1 cellular context compared by ENCODE assay signal in genomic region chr17:82110298-82110697, GRCh38.
TF ChIP-seq lines count a peak whose summit lies in the region.

No MANE protein-coding gene starts in this region.

TF ChIP-seq in HCT116, 20 proteins besides CTCF, POLR2A, EP300 and RAD21:
- TF ChIP-seq EGR1 (IDR thresholded peaks at IDR 0.05; ENCODE audit: low read depth) (no peak), REST (IDR thresholded peaks at IDR 0.05; ENCODE audit: low read depth) (no peak), POLR2AphosphoS5 (IDR thresholded peaks at IDR 0.05; ENCODE audit: low read depth, low read length) (no peak), ZFX (IDR thresholded peaks at IDR 0.05) (no peak)
- TF ChIP-seq, protein P1, sequence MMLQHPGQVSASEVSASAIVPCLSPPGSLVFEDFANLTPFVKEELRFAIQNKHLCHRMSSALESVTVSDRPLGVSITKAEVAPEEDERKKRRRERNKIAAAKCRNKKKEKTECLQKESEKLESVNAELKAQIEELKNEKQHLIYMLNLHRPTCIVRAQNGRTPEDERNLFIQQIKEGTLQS (IDR thresholded peaks at IDR 0.05): no peak
TF ChIP-seq in HCT116: peak in this region for 0.
